In the genomic region with DNA sequence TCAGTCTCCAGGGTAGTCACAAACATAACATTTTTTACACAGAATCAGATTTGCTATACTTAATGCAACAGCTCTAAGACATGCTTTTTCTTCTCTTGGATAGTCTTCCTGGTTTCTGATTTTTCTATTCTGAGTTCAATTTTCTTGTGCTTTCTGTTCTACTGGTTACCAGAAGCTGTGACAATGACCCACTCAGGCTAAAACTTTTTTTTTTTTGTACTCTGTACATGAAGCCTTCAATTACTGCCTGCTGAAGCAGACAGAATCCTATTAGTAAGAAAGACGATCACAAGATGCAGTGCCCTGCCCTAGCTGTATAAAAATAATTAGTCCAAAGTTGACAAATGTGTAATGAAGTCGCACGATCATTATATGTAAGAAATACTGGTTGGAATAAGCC, we compare ENCODE assay signal across 13 cellular contexts.
DNase-seq lines count a peak whose midpoint lies in the region; ATAC-seq and TF ChIP-seq lines count a peak whose summit lies in the region.
"Had no signal": no experiment of that assay in that cellular context is flagged by ENCODE, and none has a peak within 500 bp of the region (broad histone marks: within the 10 kb centered on the region; RNA-seq: fewer than 3 reads in every experiment).

No MANE protein-coding gene starts in this region.

- peak overlapping the region in 4 of 59 donors; percentile 2 to 15 (median 4) for H3K4me3 ChIP-seq in dorsolateral prefrontal cortex

- TF ChIP-seq CTCF in dorsolateral prefrontal cortex (IDR thresholded peaks at IDR 0.05 in 54 of 56, conservative IDR thresholded peaks at IDR 0.05 in 2 of 56; ENCODE audit: low read depth in 1 of 56, partially characterized antibody in 56 of 56): peak in 3 of 56 donors; percentile 19 to 27 (median 24)

- POLR2A ChIA-PET in HEK293T (lab: Yijun Ruan, JAX): interaction anchor here (0.7 kb wide), 1 partner anchor 48 kb away, joined by 4 read pairs; no protein-coding TSS in a partner anchor

- H3K27ac ChIP-seq in dorsolateral prefrontal cortex: peak overlapping the region in 57 of 59 donors; percentile 40 to 97 (median 87)
- H3K27ac ChIP-seq in substantia nigra (ENCODE audit: low read depth, low read length, poor library complexity, severe bottlenecking): peak overlapping the region; percentile 88

- CTCF ChIA-PET in HEK293T (lab: Yijun Ruan, JAX): interaction anchor here (0.5 to 1.3 kb wide), 3 partner anchors 31 to 61 kb away, joined by 3 read pairs; no protein-coding TSS in a partner anchor

- H3K27me3 ChIP-seq in dorsolateral prefrontal cortex: no peaks in the 10 kb centered on the region

- no peak for DNase-seq in HEK293T (ENCODE audit: extremely low spot score)
- DNase-seq in NCI-H82 treated with DMSO at 0.1 percent for 48 hours (lab: John Stamatoyannopoulos, UW; ENCODE audit: unreplicated experiment): peak; percentile 70
- DNase-seq in dorsolateral prefrontal cortex: no peak
- DNase-seq in substantia nigra (lab: John Stamatoyannopoulos, UW): no peak
- no peak for DNase-seq in activated effector memory CD4-positive, alpha-beta T cell treated with Interleukin-2 at 50 U/mL for 16 hours
- DNase-seq in NCI-H510A (lab: John Stamatoyannopoulos, UW): no peak
- DNase-seq: C1 segment of cervical spinal cord; CD4-positive, alpha-beta T cell; DMS79 treated with DMSO at 0.1 percent for 48 hours; EL; GOT3; H9 had no signal

- no peak for ATAC-seq in GM21619 (IDR thresholded peaks at IDR 0.05; ENCODE audit: unreplicated experiment)

- intact Hi-C loops in dorsolateral prefrontal cortex (cut with DNase I): loop anchor here (5.0 to 10.0 kb wide), 3 partner anchors 142 to 445 kb away; no protein-coding TSS in a partner anchor

TF ChIP-seq in HEK293T, 16 proteins besides CTCF, POLR2A, EP300 and RAD21:
- peak; percentile 57 for TF ChIP-seq ZNF384 (IDR thresholded peaks at IDR 0.05)
- no peak for TF ChIP-seq NFRKB (IDR thresholded peaks at IDR 0.05)
TF ChIP-seq in HEK293T: peak in this region for 1.
